19 cellular contexts compared by ENCODE assay signal in genomic region chr2:171547720-171548119, GRCh38. TPM values are rescaled to one million over a fixed set of nuclear protein-coding genes. Genes with fewer than 3 reads are reported as not detected.
A peak's percentile ranks its signal among the peaks of the same experiment; 100 is the strongest.
DNase-seq lines count a peak whose midpoint lies in the region; ATAC-seq, FAIRE-seq and TF ChIP-seq lines count a peak whose summit lies in the region.
"Had no signal": no experiment of that assay in that cellular context is flagged by ENCODE, and none has a peak within 500 bp of the region (broad histone marks: within the 10 kb centered on the region; RNA-seq: fewer than 3 reads in every experiment).

No MANE protein-coding gene starts in this region.

- H3K27ac ChIP-seq in astrocyte (ENCODE audit: low read depth, low read length), result no peak overlapping the region
- H3K27ac ChIP-seq in right cardiac atrium (ENCODE audit: low read length), result no peak overlapping the region
- H3K27ac ChIP-seq: SJCRH30 had no signal

- no peak overlapping the region for H3K4me2 ChIP-seq in astrocyte (ENCODE audit: low read length)

- WGBS in right cardiac atrium, result 85% methylated on average over 2 of the region's 2 CpGs

- H3K4me1 Mint-ChIP-seq in astrocyte (ENCODE audit: low read depth, unreplicated experiment), result peaks cover 11% of the 10 kb centered on the region

- ATAC-seq in HG02610 (IDR thresholded peaks at IDR 0.05; ENCODE audit: unreplicated experiment) (peak; percentile 65), right cardiac atrium (no peak)
- ATAC-seq: CD8-positive, alpha-beta T cell had no signal

- no peak overlapping the region for H3K4me3 Mint-ChIP-seq in astrocyte (ENCODE audit: unreplicated experiment)
- H3K4me3 Mint-ChIP-seq: CD8-positive, alpha-beta T cell; IgD-negative memory B cell had no signal

- H3K4me1 ChIP-seq in astrocyte (ENCODE audit: insufficient read depth, low read length) (peaks cover 6% of the 10 kb centered on the region), right cardiac atrium (ENCODE audit: control insufficient read depth, insufficient read depth, low read length) (peaks cover 2% of the 10 kb centered on the region)
- H3K4me1 ChIP-seq: BE2C, SJCRH30 had no signal

- H3K4me3 ChIP-seq in astrocyte (ENCODE audit: insufficient read depth, low read depth, low read length) (no peak overlapping the region), right cardiac atrium (ENCODE audit: low read length) (no peak overlapping the region)
- H3K4me3 ChIP-seq: SJCRH30 had no signal

- H3K9me3 ChIP-seq in astrocyte (ENCODE audit: insufficient read depth, low read depth, low read length), result no peaks in the 10 kb centered on the region
- H3K9me3 ChIP-seq in right cardiac atrium (ENCODE audit: control insufficient read depth, low read length), result no peaks in the 10 kb centered on the region
- H3K9me3 ChIP-seq: BE2C, SJCRH30 had no signal

- no peaks in the 10 kb centered on the region for H3K27me3 Mint-ChIP-seq in astrocyte (ENCODE audit: low read depth, unreplicated experiment)

- no peaks in the 10 kb centered on the region for H3K27me3 ChIP-seq in astrocyte (ENCODE audit: insufficient read depth, low read length)
- H3K27me3 ChIP-seq in right cardiac atrium (ENCODE audit: control insufficient read depth, insufficient read depth), result no peaks in the 10 kb centered on the region
- H3K27me3 ChIP-seq: BE2C, SJCRH30 had no signal

- H3K36me3 ChIP-seq in astrocyte (ENCODE audit: insufficient read depth, low read length), result peaks cover 5% of the 10 kb centered on the region
- H3K36me3 ChIP-seq: BE2C had no signal

- peaks cover 1% of the 10 kb centered on the region for H3K9me3 Mint-ChIP-seq in astrocyte (ENCODE audit: unreplicated experiment)
- H3K9me3 Mint-ChIP-seq: CD8-positive, alpha-beta T cell; IgD-negative memory B cell had no signal

- no peak overlapping the region for H3K27ac Mint-ChIP-seq in astrocyte (ENCODE audit: unreplicated experiment)
- H3K27ac Mint-ChIP-seq: CD8-positive, alpha-beta T cell; IgD-negative memory B cell had no signal

- H4K20me1 ChIP-seq in astrocyte (ENCODE audit: insufficient read depth, low read length), result no peaks in the 10 kb centered on the region

- H3K36me3 Mint-ChIP-seq in astrocyte (ENCODE audit: low read depth, unreplicated experiment), result peaks cover 2% of the 10 kb centered on the region
- H3K36me3 Mint-ChIP-seq: CD8-positive, alpha-beta T cell; IgD-negative memory B cell had no signal

- intact Hi-C loops in right cardiac atrium (cut with DNase I), result no loop called here

- H2AFZ ChIP-seq in astrocyte (ENCODE audit: low read depth, low read length), result no peak overlapping the region

- no peaks in the 10 kb centered on the region for H3K79me2 ChIP-seq in astrocyte (ENCODE audit: insufficient read depth, low read length)

- FAIRE-seq in GM12891 (lab: Jason Lieb, UNC) (peak; percentile 76), astrocyte (lab: Jason Lieb, UNC) (no peak)
- FAIRE-seq: D721Med had no signal

- no peak for DNase-seq in GM12891 (ENCODE audit: insufficient read length, low spot score)
- peak; percentile 65 for DNase-seq in astrocyte (ENCODE audit: low read depth)
- DNase-seq in renal cortical epithelial cell (ENCODE audit: low read depth), result peak; percentile 7
- DNase-seq in stimulated activated CD4-positive, alpha-beta T cell treated with anti-CD3 and anti-CD28 coated beads, Interleukin-4, amount 100 ng/mL, for 4 hours, result no peak
- no peak for DNase-seq in right cardiac atrium
- no peak for DNase-seq in NCI-H524 treated with DMSO at 0.1 percent for 48 hours (lab: John Stamatoyannopoulos, UW)
- DNase-seq: BE2C; CD8-positive, alpha-beta T cell; DMS79 treated with DMSO at 0.1 percent for 48 hours; HCEC 1CT; NCI-H1436; NCI-H2029 treated with DMSO at 0.1 percent for 48 hours; NCI-H524; NK-92 treated with Interleukin-12 subunit alpha and Interleukin-12 subunit beta, amount 100 ng/mL, for 24 hours; RPMI8226; SJCRH30 had no signal

- no peak for TF ChIP-seq CTCF in astrocyte (IDR thresholded peaks at IDR 0.05; ENCODE audit: insufficient read depth, low read depth, low read length)

- no peak overlapping the region for H3K9ac ChIP-seq in astrocyte (ENCODE audit: low read length)

- TF ChIP-seq POLR2A in GM12891 (IDR thresholded peaks at IDR 0.05; ENCODE audit: low read depth, low read length), result no peak

TF ChIP-seq in GM12891, 5 proteins besides CTCF, POLR2A, EP300 and RAD21:
- TF ChIP-seq TAF1 (IDR thresholded peaks at IDR 0.05; ENCODE audit: low read depth, low read length) (no peak), SPI1 (IDR thresholded peaks at IDR 0.05; ENCODE audit: low read depth, low read length) (no peak), POU2F2 (IDR thresholded peaks at IDR 0.05; ENCODE audit: low read depth, low read length) (no peak), PAX5 (IDR thresholded peaks at IDR 0.05; ENCODE audit: insufficient read depth, low read length, severe bottlenecking) (no peak), POLR2AphosphoS5 (IDR thresholded peaks at IDR 0.05; ENCODE audit: low read depth, low read length) (no peak)

RNA-seq across cellular contexts. Expression of gene CYBRD1, which starts 25.4 kb away (rescaled TPM):
- polyA plus RNA-seq in GM12891 (2012; ENCODE audit: low read depth, missing spikeins), result 17.5 TPM
- total RNA-seq in astrocyte, result 26.7 and 37.2 TPM in 2 replicates
- total RNA-seq in renal cortical epithelial cell, result 13.9 and 63.1 TPM in 2 replicates
- total RNA-seq in right cardiac atrium, result 100 to 1,000 TPM in 3 of 4 donors, 10 to 100 TPM in 1; 90.8 to 138 (median 119) TPM
- polyA plus RNA-seq in right cardiac atrium, result 88.3 TPM

Comparison
In these comparisons a context has a peak if more than half of its experiments do, and no peak if none do; other contexts are left out.
1. DNase-seq: peak in astrocyte (single experiment) and renal cortical epithelial cell (single experiment); none in GM12891 (single experiment), stimulated activated CD4-positive, alpha-beta T cell treated with anti-CD3 and anti-CD28 coated beads, Interleukin-4, amount 100 ng/mL, for 4 hours (0 of 2), right cardiac atrium (0 of 3) and NCI-H524 treated with DMSO at 0.1 percent for 48 hours (single experiment).